ENCODE assay signal across 8 cellular contexts in the genomic region with DNA sequence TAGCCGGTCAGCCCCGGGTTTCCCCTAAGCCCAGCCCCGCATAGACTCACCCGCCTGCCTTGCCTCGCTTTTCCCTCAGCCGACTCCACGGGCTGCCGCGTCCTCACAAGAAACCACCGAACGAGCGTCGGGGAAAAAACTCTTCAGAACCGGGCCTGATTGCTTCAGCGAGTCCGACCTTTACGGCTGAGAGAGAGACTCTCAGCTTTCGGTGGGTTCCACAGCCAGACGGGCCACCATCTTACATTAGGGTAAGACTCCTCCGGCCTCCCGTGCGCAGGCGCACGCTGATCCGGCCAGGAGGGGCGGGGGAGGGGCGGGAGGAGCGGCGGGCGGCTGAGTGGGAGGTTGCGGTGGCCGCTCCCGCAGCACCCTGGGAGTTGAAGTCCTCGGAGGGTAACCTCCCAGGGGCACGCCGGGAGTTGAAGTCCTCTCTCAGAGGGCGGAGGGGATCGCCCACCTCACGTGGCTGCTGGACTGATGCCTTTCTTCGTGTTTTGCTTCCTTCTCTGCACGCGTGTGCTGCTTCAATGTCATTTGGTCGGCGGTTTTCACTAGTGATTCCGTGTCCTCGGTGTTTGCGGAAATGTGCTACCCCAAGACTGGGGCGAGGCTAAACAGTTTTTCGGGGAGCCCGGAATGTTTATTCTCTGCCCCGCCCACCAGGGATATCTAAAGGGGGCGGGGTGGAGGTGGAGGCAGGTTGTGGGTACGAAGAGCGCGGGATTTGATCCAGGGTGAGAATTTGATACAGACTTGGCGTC. TPM values are rescaled to one million over a fixed set of nuclear protein-coding genes. Genes with fewer than 3 reads are reported as not detected.
A peak's percentile ranks its signal among the peaks of the same experiment; 100 is the strongest.
DNase-seq lines count a peak whose midpoint lies in the region; ATAC-seq and TF ChIP-seq lines count a peak whose summit lies in the region.

A gene with protein sequence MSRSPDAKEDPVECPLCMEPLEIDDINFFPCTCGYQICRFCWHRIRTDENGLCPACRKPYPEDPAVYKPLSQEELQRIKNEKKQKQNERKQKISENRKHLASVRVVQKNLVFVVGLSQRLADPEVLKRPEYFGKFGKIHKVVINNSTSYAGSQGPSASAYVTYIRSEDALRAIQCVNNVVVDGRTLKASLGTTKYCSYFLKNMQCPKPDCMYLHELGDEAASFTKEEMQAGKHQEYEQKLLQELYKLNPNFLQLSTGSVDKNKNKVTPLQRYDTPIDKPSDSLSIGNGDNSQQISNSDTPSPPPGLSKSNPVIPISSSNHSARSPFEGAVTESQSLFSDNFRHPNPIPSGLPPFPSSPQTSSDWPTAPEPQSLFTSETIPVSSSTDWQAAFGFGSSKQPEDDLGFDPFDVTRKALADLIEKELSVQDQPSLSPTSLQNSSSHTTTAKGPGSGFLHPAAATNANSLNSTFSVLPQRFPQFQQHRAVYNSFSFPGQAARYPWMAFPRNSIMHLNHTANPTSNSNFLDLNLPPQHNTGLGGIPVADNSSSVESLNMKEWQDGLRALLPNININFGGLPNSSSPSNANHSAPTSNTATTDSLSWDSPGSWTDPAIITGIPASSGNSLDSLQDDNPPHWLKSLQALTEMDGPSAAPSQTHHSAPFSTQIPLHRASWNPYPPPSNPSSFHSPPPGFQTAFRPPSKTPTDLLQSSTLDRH (minus strand): TSS at position 264 of the 764 bp plus-strand sequence. CDS start 71,771 bp downstream, outside the sequence.

- H3K4me3 ChIP-seq in SU-DHL-6 (ENCODE audit: insufficient read depth, low read length, poor library complexity, severe bottlenecking) (peak within 1 kb of the TSS; percentile 84), cardiac muscle cell (peak within 1 kb of the TSS; percentile 65), parathyroid adenoma (ENCODE audit: low read depth, low read length) (peak within 1 kb of the TSS; percentile 98), tibial artery (peak within 1 kb of the TSS; percentile 87 to 89)

- no peaks in the 10 kb centered on the region for H3K36me3 ChIP-seq in SU-DHL-6 (ENCODE audit: low read length)
- no peaks in the 10 kb centered on the region for H3K36me3 ChIP-seq in cardiac muscle cell
- no peaks in the 10 kb centered on the region for H3K36me3 ChIP-seq in parathyroid adenoma (ENCODE audit: control insufficient read depth, insufficient read depth, low read length)
- H3K36me3 ChIP-seq in tibial artery, result no peaks in the 10 kb centered on the region

- H2AFZ ChIP-seq in SU-DHL-6 (ENCODE audit: low read depth, low read length, severe bottlenecking) (peak within 1 kb of the TSS; percentile 98), parathyroid adenoma (peak within 1 kb of the TSS; percentile 77)

- DNase-seq in GM13976 (ENCODE audit: low spot score), result peak; percentile 94
- peak; percentile 88 for DNase-seq in NCI-H1417 treated with DMSO at 0.1 percent for 48 hours (lab: John Stamatoyannopoulos, UW)
- peak; percentile 95 for DNase-seq in activated naive CD8-positive, alpha-beta T cell treated with anti-CD3 and anti-CD28 coated beads, Interleukin-2, amount 50 U/mL, for 24 hours
- peak; percentile 96 to 98 for DNase-seq in cardiac muscle cell (ENCODE audit: low read depth in 1 of 2, low spot score in 1 of 2)
- DNase-seq in tibial artery, result peak; percentile 95 to 98

- H3K27me3 ChIP-seq in SU-DHL-6 (ENCODE audit: low read length), result no peaks in the 10 kb centered on the region
- no peaks in the 10 kb centered on the region for H3K27me3 ChIP-seq in cardiac muscle cell
- no peaks in the 10 kb centered on the region for H3K27me3 ChIP-seq in parathyroid adenoma (ENCODE audit: control insufficient read depth, insufficient read depth, low read length)
- H3K27me3 ChIP-seq in tibial artery, result no peaks in the 10 kb centered on the region

- no peaks in the 10 kb centered on the region for H3K9me2 ChIP-seq in SU-DHL-6 (replicated peaks; ENCODE audit: insufficient read depth, low read length)

- peak within 1 kb of the TSS; percentile 80 for H3K9ac ChIP-seq in SU-DHL-6 (ENCODE audit: low read length)
- peak within 1 kb of the TSS; percentile 15 for H3K9ac ChIP-seq in parathyroid adenoma

- H3K9me3 Mint-ChIP-seq in activated naive CD8-positive, alpha-beta T cell treated with anti-CD3 and anti-CD28 coated beads, Interleukin-2, amount 50 U/mL, for 24 hours, result no peaks in the 10 kb centered on the region

- H4K20me1 ChIP-seq in SU-DHL-6 (ENCODE audit: low read depth, low read length), result no peaks in the 10 kb centered on the region

- peaks cover 2% of the 10 kb centered on the region for H3K27me3 Mint-ChIP-seq in activated naive CD8-positive, alpha-beta T cell treated with anti-CD3 and anti-CD28 coated beads, Interleukin-2, amount 50 U/mL, for 24 hours

- peak; percentile 96 for ATAC-seq in HG02840 (IDR thresholded peaks at IDR 0.05; ENCODE audit: low FRiP score, unreplicated experiment)
- peak; percentile 96 for ATAC-seq in activated naive CD8-positive, alpha-beta T cell treated with anti-CD3 and anti-CD28 coated beads, Interleukin-2, amount 50 U/mL, for 24 hours

- no peaks in the 10 kb centered on the region for H3K9me3 ChIP-seq in SU-DHL-6 (ENCODE audit: insufficient read depth, low read length)
- no peaks in the 10 kb centered on the region for H3K9me3 ChIP-seq in cardiac muscle cell (ENCODE audit: low read depth)
- no peaks in the 10 kb centered on the region for H3K9me3 ChIP-seq in parathyroid adenoma (ENCODE audit: control insufficient read depth, low read length)
- no peaks in the 10 kb centered on the region for H3K9me3 ChIP-seq in tibial artery

- in situ Hi-C loops in GM13976 (cut with MboI; ENCODE audit: low sequenced_read_pairs, unreplicated experiment), result no loop called here

- TF ChIP-seq CTCF in GM13976 (IDR thresholded peaks at IDR 0.05; ENCODE audit: borderline replicate concordance, control extremely low read depth, extremely low read depth, insufficient read depth, missing control alignments) (no peak), SU-DHL-6 (IDR thresholded peaks at IDR 0.05; ENCODE audit: insufficient read depth, low read length, poor library complexity, severe bottlenecking) (no peak), cardiac muscle cell (IDR thresholded peaks at IDR 0.05; ENCODE audit: low read depth, low read length) (no peak), parathyroid adenoma (IDR thresholded peaks at IDR 0.05) (no peak), tibial artery (IDR thresholded peaks at IDR 0.05) (no peak)

- H3K79me2 ChIP-seq in SU-DHL-6 (ENCODE audit: insufficient read depth, low read length) (peaks cover 47% of the 10 kb centered on the region), parathyroid adenoma (peaks cover 30% of the 10 kb centered on the region)

- H3K4me1 Mint-ChIP-seq in activated naive CD8-positive, alpha-beta T cell treated with anti-CD3 and anti-CD28 coated beads, Interleukin-2, amount 50 U/mL, for 24 hours, result peaks cover 20% of the 10 kb centered on the region

- H3K4me1 ChIP-seq in cardiac muscle cell (ENCODE audit: low read depth), result peaks cover 18% of the 10 kb centered on the region
- H3K4me1 ChIP-seq in parathyroid adenoma, result peaks cover 4% of the 10 kb centered on the region
- peaks cover 0 to 42% (median 13%) of the 10 kb centered on the region in 4 donors for H3K4me1 ChIP-seq in tibial artery

- H3K4me2 ChIP-seq in SU-DHL-6 (ENCODE audit: low read depth, low read length, poor library complexity, severe bottlenecking), result peak within 1 kb of the TSS; percentile 86
- peak within 1 kb of the TSS; percentile 97 for H3K4me2 ChIP-seq in parathyroid adenoma (ENCODE audit: low read length)

- no peak within 1 kb of the TSS for H3K27ac Mint-ChIP-seq in activated naive CD8-positive, alpha-beta T cell treated with anti-CD3 and anti-CD28 coated beads, Interleukin-2, amount 50 U/mL, for 24 hours

- H3K27ac ChIP-seq in SU-DHL-6 (ENCODE audit: low read depth, low read length) (peak within 1 kb of the TSS; percentile 77), cardiac muscle cell (peak within 1 kb of the TSS; percentile 98), parathyroid adenoma (peak within 1 kb of the TSS; percentile 78), tibial artery (peak within 1 kb of the TSS; percentile 94 to 98)

- peaks cover 7% of the 10 kb centered on the region; the same call in 1 of the 2 replicates for H3F3A ChIP-seq in SU-DHL-6 (ENCODE audit: insufficient read depth)

- intact Hi-C loops in tibial artery (cut with DNase I; ENCODE audit: low total_unique reads), result loop anchor here (2.0 kb wide), 1 partner anchor 47 kb away; the partner anchor contains the start of gene NUP205

- peaks cover 4% of the 10 kb centered on the region for H3K36me3 Mint-ChIP-seq in activated naive CD8-positive, alpha-beta T cell treated with anti-CD3 and anti-CD28 coated beads, Interleukin-2, amount 50 U/mL, for 24 hours (ENCODE audit: low read depth)

- H3K4me3 Mint-ChIP-seq in activated naive CD8-positive, alpha-beta T cell treated with anti-CD3 and anti-CD28 coated beads, Interleukin-2, amount 50 U/mL, for 24 hours, result no peak within 1 kb of the TSS

RNA-seq across cellular contexts. Expression of the gene that starts here (rescaled TPM):
- 11.5 and 14.5 TPM in 2 replicates for total RNA-seq in cardiac muscle cell
- polyA plus RNA-seq in cardiac muscle cell, result 23.6 and 26.3 TPM in 2 replicates

Comparison
In these comparisons a context has a peak if more than half of its experiments do, and no peak if none do; other contexts are left out.
1. Peak in every context shown above with its lines: DNase-seq, ATAC-seq, H3K4me3 ChIP-seq and H3K27ac ChIP-seq.